Comparison of ENCODE assay signal across 17 cellular contexts in the genomic region with DNA sequence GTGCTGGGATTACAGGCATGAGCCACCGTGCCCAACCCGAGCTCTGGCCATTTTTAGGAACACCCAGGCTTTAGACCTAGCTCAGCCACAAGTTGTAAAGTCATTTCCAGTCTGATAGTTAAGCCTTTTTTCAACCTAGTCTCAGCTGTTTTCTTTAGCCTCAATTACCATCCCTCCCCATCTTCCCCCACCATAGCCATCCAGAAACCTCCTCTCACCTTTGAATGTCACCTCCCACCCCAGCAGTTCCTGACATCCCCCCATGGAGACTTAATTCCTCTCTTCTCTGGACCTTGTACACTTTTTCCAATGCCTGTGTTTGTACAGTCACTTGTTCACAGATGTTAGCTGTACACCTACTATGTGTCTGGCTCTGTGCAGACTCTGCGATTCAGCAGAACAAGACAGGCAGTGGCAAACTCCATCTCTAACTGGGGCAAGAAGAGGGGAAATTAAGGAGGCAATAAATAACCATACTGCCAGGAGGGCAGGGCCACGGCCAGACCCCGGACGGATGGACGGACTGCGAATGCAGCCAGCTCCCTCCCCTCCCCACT. TPM values are rescaled to one million over a fixed set of nuclear protein-coding genes. Genes with fewer than 3 reads are reported as not detected.
DNase-seq lines count a peak whose midpoint lies in the region; TF ChIP-seq lines count a peak whose summit lies in the region.
"Had no signal": no experiment of that assay in that cellular context is flagged by ENCODE, and none has a peak within 500 bp of the region (broad histone marks: within the 10 kb centered on the region; RNA-seq: fewer than 3 reads in every experiment).

No MANE protein-coding gene starts in this region.

- no peak for DNase-seq in mammary epithelial cell
- DNase-seq in neuronal stem cell (ENCODE audit: low spot score), result no peak
- no peak for DNase-seq in islet precursor cell
- DNase-seq in HK-2 (ENCODE audit: unreplicated experiment), result no peak
- DNase-seq in epidermal melanocyte (ENCODE audit: insufficient read length, low spot score), result no peak
- DNase-seq in COR-L47 (lab: John Stamatoyannopoulos, UW), result no peak
- DNase-seq: activated CD8-positive, alpha-beta memory T cell treated with anti-CD3 and anti-CD28 coated beads for 24 hours; AML-193; DMS79 treated with DMSO at 0.1 percent for 48 hours; kidney glomerular epithelial cell; NCI-H1092 treated with DMSO at 0.1 percent for 48 hours; transverse colon had no signal

- H3K4me2 ChIP-seq in BLaER1, result peak overlapping the region; percentile 86
- H3K4me2 ChIP-seq in mammary epithelial cell (ENCODE audit: insufficient read depth, low read depth, low read length), result peak overlapping the region; percentile 24
- H3K4me2 ChIP-seq in neuronal stem cell (ENCODE audit: insufficient read depth, low read length, poor library complexity, severe bottlenecking), result no peak overlapping the region

- H4K8ac ChIP-seq in neuronal stem cell (ENCODE audit: low read depth, low read length), result no peak overlapping the region

- H2AFZ ChIP-seq in mammary epithelial cell (ENCODE audit: low read depth, low read length) (peak overlapping the region; percentile 68), neuronal stem cell (ENCODE audit: low read length) (peak overlapping the region; percentile 68)

- no peaks in the 10 kb centered on the region for H3K9me3 ChIP-seq in BLaER1
- no peaks in the 10 kb centered on the region for H3K9me3 ChIP-seq in HEK293 (ENCODE audit: control insufficient read depth, insufficient read depth, low read depth, low read length)
- no peaks in the 10 kb centered on the region for H3K9me3 ChIP-seq in mammary epithelial cell (replicated peaks; ENCODE audit: insufficient read depth, low read length)
- H3K9me3 ChIP-seq in neuronal stem cell (replicated peaks in 1 of 2; ENCODE audit: control insufficient read depth in 2 of 2, insufficient read depth in 1 of 2, low read depth in 1 of 2, low read length in 2 of 2), result no peaks in the 10 kb centered on the region
- H3K9me3 ChIP-seq: SJSA1, transverse colon had no signal

- peaks cover 100% of the 10 kb centered on the region for H3K4me1 ChIP-seq in BLaER1
- no peaks in the 10 kb centered on the region for H3K4me1 ChIP-seq in HEK293 (ENCODE audit: control insufficient read depth, insufficient read depth, low read length)
- peaks cover 13% of the 10 kb centered on the region for H3K4me1 ChIP-seq in mammary epithelial cell (ENCODE audit: insufficient read depth, low read length)
- peaks cover 9 to 15% of the 10 kb centered on the region in 2 donors for H3K4me1 ChIP-seq in neuronal stem cell (ENCODE audit: control insufficient read depth in 2 of 2, insufficient read depth in 1 of 2, low read depth in 1 of 2, low read length in 2 of 2)
- H3K4me1 ChIP-seq: SJSA1 had no signal

- peak overlapping the region; percentile 93 for H3K27ac ChIP-seq in BLaER1
- H3K27ac ChIP-seq in HEK293 (ENCODE audit: extremely low read depth, low read depth, low read length), result no peak overlapping the region
- no peak overlapping the region for H3K27ac ChIP-seq in mammary epithelial cell (ENCODE audit: insufficient read depth, low read depth, low read length)
- H3K27ac ChIP-seq in neuronal stem cell (replicated peaks; ENCODE audit: low read length), result no peak overlapping the region
- H3K27ac ChIP-seq: SJSA1, transverse colon had no signal

- H3K9ac ChIP-seq in BLaER1 (peak overlapping the region; percentile 56; the same call in 1 of the 2 replicates), mammary epithelial cell (ENCODE audit: insufficient read depth, low read length) (no peak overlapping the region), neuronal stem cell (ENCODE audit: low read depth, low read length, poor library complexity) (no peak overlapping the region)

- no peak overlapping the region for H3K14ac ChIP-seq in neuronal stem cell (ENCODE audit: low read length)

- no peak overlapping the region for H4K91ac ChIP-seq in neuronal stem cell (ENCODE audit: low read depth, low read length, poor library complexity)

- H3K79me1 ChIP-seq in neuronal stem cell (ENCODE audit: low read depth, low read length), result no peaks in the 10 kb centered on the region

- no peak overlapping the region for H3K4ac ChIP-seq in neuronal stem cell (ENCODE audit: low read length)

- H2AK5ac ChIP-seq in neuronal stem cell (ENCODE audit: low read depth, low read length), result no peak overlapping the region

- H3K4me3 ChIP-seq in BLaER1 (no peak overlapping the region), HEK293 (ENCODE audit: low read depth, low read length) (no peak overlapping the region), mammary epithelial cell (replicated peaks in 1 of 3; ENCODE audit: insufficient read depth in 1 of 3, low read depth in 2 of 3, low read length in 3 of 3) (no peak overlapping the region), neuronal stem cell (ENCODE audit: low read length in 2 of 2) (no peak overlapping the region)
- H3K4me3 ChIP-seq: SJSA1 had no signal

- H3K18ac ChIP-seq in neuronal stem cell (ENCODE audit: low read length), result no peak overlapping the region

- H3K36me3 ChIP-seq in BLaER1 (no peaks in the 10 kb centered on the region), HEK293 (ENCODE audit: control insufficient read depth in 2 of 2, insufficient read depth in 1 of 2, low read length in 2 of 2) (no peaks in the 10 kb centered on the region), mammary epithelial cell (ENCODE audit: insufficient read depth, low read length) (no peaks in the 10 kb centered on the region), neuronal stem cell (replicated peaks in 1 of 2; ENCODE audit: control insufficient read depth in 2 of 2, insufficient read depth in 2 of 2, low read length in 2 of 2) (no peaks in the 10 kb centered on the region)
- H3K36me3 ChIP-seq: SJSA1, transverse colon had no signal

- H3K79me2 ChIP-seq in mammary epithelial cell (ENCODE audit: insufficient read depth, low read length), result no peaks in the 10 kb centered on the region

- intact Hi-C loops in mammary epithelial cell (cut with micrococcal nuclease), result no loop called here

- CTCF ChIA-PET in HEK293 (lab: Yijun Ruan, JAX) (interaction anchor here (1.0 to 2.0 kb wide), 2 partner anchors 57 to 60 kb away, joined by 3 to 6 read pairs; no protein-coding TSS in a partner anchor), mammary epithelial cell (lab: Charles Lee; ENCODE audit: low non-redundant PET) (no interaction called here)

- no peak overlapping the region for H2BK12ac ChIP-seq in neuronal stem cell (ENCODE audit: low read length)

- H2BK5ac ChIP-seq in neuronal stem cell (ENCODE audit: low read length), result no peak overlapping the region

- POLR2A ChIA-PET in HEK293 (lab: Yijun Ruan, JAX), result no interaction called here

- no TSS peak for BruUV-seq in mammary epithelial cell (replicated peaks; lab: Mats Ljungman, UMichigan)

- no peak overlapping the region for H2BK120ac ChIP-seq in neuronal stem cell (ENCODE audit: low read depth, low read length)

- 100% methylated on average over 3 of the region's 8 CpGs for WGBS in mammary epithelial cell (ENCODE audit: low coverage, missing lambda C conversion rate)
- no CpG with 5 or more reads among the region's 8 CpGs for WGBS in neuronal stem cell (ENCODE audit: extremely low coverage in 2 of 2, insufficient read length in 2 of 2, insufficient replicate concordance in 1 of 2), 2 donors

- H3K27me3 ChIP-seq in BLaER1 (no peaks in the 10 kb centered on the region), mammary epithelial cell (ENCODE audit: insufficient read depth, low read length) (no peaks in the 10 kb centered on the region), neuronal stem cell (ENCODE audit: control insufficient read depth in 3 of 3, insufficient read depth in 3 of 3, low read depth in 1 of 3, low read length in 3 of 3) (peaks cover 0 to 13% (median 0%) of the 10 kb centered on the region in 3 experiments)
- H3K27me3 ChIP-seq: SJSA1, transverse colon had no signal

- H2BK15ac ChIP-seq in neuronal stem cell (ENCODE audit: low read length), result no peak overlapping the region

- dilution Hi-C loops in mammary epithelial cell (cut with HindIII; ENCODE audit: low sequenced_read_pairs), result no loop called here

- H4K20me1 ChIP-seq in BLaER1 (no peaks in the 10 kb centered on the region), mammary epithelial cell (ENCODE audit: insufficient read depth, low read length) (no peaks in the 10 kb centered on the region)

- no peak overlapping the region for H3K23ac ChIP-seq in neuronal stem cell (ENCODE audit: low read depth, low read length, poor library complexity)

- TF ChIP-seq CTCF in HEK293 (tag by site-specific recombination; IDR thresholded peaks at IDR 0.05), result no peak
- TF ChIP-seq CTCF in mammary epithelial cell (conservative IDR thresholded peaks at IDR 0.05 in 1 of 2, IDR thresholded peaks at IDR 0.05 in 1 of 2; ENCODE audit: extremely low read depth in 1 of 2, insufficient read depth in 1 of 2, low read depth in 1 of 2, low read length in 2 of 2), result no peak

- in situ Hi-C loops in mammary epithelial cell (cut with MboI; ENCODE audit: low sequenced_read_pairs in 2 of 2), result loop anchor here in 1 of 2 donors (25.0 kb wide), 1 partner anchor 864 kb away; no protein-coding TSS in a partner anchor

TF ChIP-seq in HEK293, 187 proteins besides CTCF, POLR2A, EP300 and RAD21 (continues in another document):
- TF ChIP-seq, protein P1, sequence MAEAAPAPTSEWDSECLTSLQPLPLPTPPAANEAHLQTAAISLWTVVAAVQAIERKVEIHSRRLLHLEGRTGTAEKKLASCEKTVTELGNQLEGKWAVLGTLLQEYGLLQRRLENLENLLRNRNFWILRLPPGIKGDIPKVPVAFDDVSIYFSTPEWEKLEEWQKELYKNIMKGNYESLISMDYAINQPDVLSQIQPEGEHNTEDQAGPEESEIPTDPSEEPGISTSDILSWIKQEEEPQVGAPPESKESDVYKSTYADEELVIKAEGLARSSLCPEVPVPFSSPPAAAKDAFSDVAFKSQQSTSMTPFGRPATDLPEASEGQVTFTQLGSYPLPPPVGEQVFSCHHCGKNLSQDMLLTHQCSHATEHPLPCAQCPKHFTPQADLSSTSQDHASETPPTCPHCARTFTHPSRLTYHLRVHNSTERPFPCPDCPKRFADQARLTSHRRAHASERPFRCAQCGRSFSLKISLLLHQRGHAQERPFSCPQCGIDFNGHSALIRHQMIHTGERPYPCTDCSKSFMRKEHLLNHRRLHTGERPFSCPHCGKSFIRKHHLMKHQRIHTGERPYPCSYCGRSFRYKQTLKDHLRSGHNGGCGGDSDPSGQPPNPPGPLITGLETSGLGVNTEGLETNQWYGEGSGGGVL (tag by site-specific recombination; IDR thresholded peaks at IDR 0.05), result peak; percentile 73

RNA-seq across cellular contexts. Expression of a gene that starts 29.9 kb away (rescaled TPM):
- under 1 TPM in 1 of 2 donors, not detected in 1; 0.17 TPM for total RNA-seq in mammary epithelial cell
- not detected for polyA plus RNA-seq in mammary epithelial cell
- not detected for polyA minus RNA-seq in mammary epithelial cell
- polyA plus RNA-seq in neuronal stem cell (2013, experiment 1 of 2), result 41.7 TPM
- polyA plus RNA-seq in neuronal stem cell (2013, experiment 2 of 2), result 41.7 TPM
- total RNA-seq: esophagus mucosa, H4, SJSA1 had no signal

RNA-seq across cellular contexts. Expression of a gene that starts 57.7 kb away (rescaled TPM):
- 10 to 100 TPM; 10.8 to 11.6 TPM for total RNA-seq in mammary epithelial cell
- 7.9 TPM for polyA plus RNA-seq in mammary epithelial cell
- 11.2 TPM for polyA minus RNA-seq in mammary epithelial cell
- polyA plus RNA-seq in neuronal stem cell (2013, experiment 1 of 2), result 54.4 TPM
- polyA plus RNA-seq in neuronal stem cell (2013, experiment 2 of 2), result 56.1 TPM
